1 cellular context compared by ENCODE assay signal in genomic region chr9:127166651-127167524, GRCh38.
TF ChIP-seq lines count a peak whose summit lies in the region.

No MANE protein-coding gene starts in this region.

TF ChIP-seq in K562, 482 proteins besides CTCF, POLR2A, EP300 and RAD21 (continued from another document and continues in another):
- no peak for TF ChIP-seq ZMIZ1 (IDR thresholded peaks at IDR 0.05; ENCODE audit: low read depth in 2 of 2, low read length in 2 of 2)
- TF ChIP-seq GTF2E2 (tag; IDR thresholded peaks at IDR 0.05) = no peak
- peak; percentile 74 for TF ChIP-seq DPF2 (IDR thresholded peaks at IDR 0.05)
- no peak for TF ChIP-seq MCM2 (IDR thresholded peaks at IDR 0.05; ENCODE audit: low read depth)
- TF ChIP-seq BRD9 (IDR thresholded peaks at IDR 0.05; ENCODE audit: low read depth, partially characterized antibody) = no peak
- no peak for TF ChIP-seq SMARCB1 (IDR thresholded peaks at IDR 0.05; ENCODE audit: insufficient read length, low read depth)
- TF ChIP-seq PHB (CRISPR knock-in tag; IDR thresholded peaks at IDR 0.05) = no peak
- no peak for TF ChIP-seq SRSF3 (IDR thresholded peaks at IDR 0.05; ENCODE audit: insufficient read depth, low read length)
- no peak for TF ChIP-seq MCM7 (IDR thresholded peaks at IDR 0.05)
- TF ChIP-seq NONO (IDR thresholded peaks at IDR 0.05; ENCODE audit: low read depth in 2 of 2, low read length in 1 of 2) = no peak
- no peak for TF ChIP-seq SRSF1 (IDR thresholded peaks at IDR 0.05; ENCODE audit: low read depth, low read length)
- no peak for TF ChIP-seq RUNX1 (IDR thresholded peaks at IDR 0.05; ENCODE audit: low read depth)
- no peak for TF ChIP-seq HINFP (tag; conservative IDR thresholded peaks at IDR 0.05; ENCODE audit: low read depth)
- TF ChIP-seq WHSC1 (IDR thresholded peaks at IDR 0.05; ENCODE audit: low read length) = no peak
- no peak for TF ChIP-seq ELK1 (CRISPR knock-in tag; IDR thresholded peaks at IDR 0.05)
- TF ChIP-seq KAT8 (IDR thresholded peaks at IDR 0.05; ENCODE audit: low read depth) = no peak
- TF ChIP-seq ZNF518B (CRISPR knock-in tag; IDR thresholded peaks at IDR 0.05) = no peak
- no peak for TF ChIP-seq ZNF280B (CRISPR knock-in tag; IDR thresholded peaks at IDR 0.05)
- TF ChIP-seq ELK3 (CRISPR knock-in tag; IDR thresholded peaks at IDR 0.05) = no peak
- no peak for TF ChIP-seq ZNF224 (CRISPR knock-in tag; IDR thresholded peaks at IDR 0.05)
- TF ChIP-seq AFF1 (IDR thresholded peaks at IDR 0.05; ENCODE audit: low read depth in 1 of 2, partially characterized antibody in 2 of 2) = no peak
- TF ChIP-seq BCLAF1 (IDR thresholded peaks at IDR 0.05; ENCODE audit: borderline replicate concordance in 1 of 2, control insufficient read depth in 1 of 2, low read depth in 2 of 2, low read length in 1 of 2) = no peak
- TF ChIP-seq RBM14 (IDR thresholded peaks at IDR 0.05; ENCODE audit: borderline replicate concordance, insufficient read depth, low read depth, low read length) = no peak
- no peak for TF ChIP-seq ATF6 (CRISPR knock-in tag; IDR thresholded peaks at IDR 0.05)
